ENCODE assay signal across 11 cellular contexts in genomic region chr12:1544991-1545700, GRCh38. TPM values are rescaled to one million over a fixed set of nuclear protein-coding genes. Genes with fewer than 3 reads are reported as not detected.
DNase-seq lines count a peak whose midpoint lies in the region; ATAC-seq, FAIRE-seq and TF ChIP-seq lines count a peak whose summit lies in the region.
"Had no signal": no experiment of that assay in that cellular context is flagged by ENCODE, and none has a peak within 500 bp of the region (broad histone marks: within the 10 kb centered on the region; RNA-seq: fewer than 3 reads in every experiment).

No MANE protein-coding gene starts in this region.

- FAIRE-seq in HTR-8/SVneo (lab: Jason Lieb, UNC), result peak; percentile 73

- H3K27me3 Mint-ChIP-seq in immature natural killer cell (ENCODE audit: low read depth in 3 of 3), result peaks cover 8 to 38% (median 15%) of the 10 kb centered on the region in 3 donors
- H3K27me3 Mint-ChIP-seq: brain had no signal

- H3K9me3 Mint-ChIP-seq in immature natural killer cell, result no peaks in the 10 kb centered on the region

- peak; percentile 54 for TF ChIP-seq CTCF in BE2C (IDR thresholded peaks at IDR 0.05; ENCODE audit: low read depth, low read length)

- H3K36me3 ChIP-seq in BE2C, result no peaks in the 10 kb centered on the region

- H3K9me3 ChIP-seq in BE2C, result no peaks in the 10 kb centered on the region

- H3K4me3 Mint-ChIP-seq in immature natural killer cell, result no peak overlapping the region
- H3K4me3 Mint-ChIP-seq: brain had no signal

- H3K27ac Mint-ChIP-seq in immature natural killer cell, result no peak overlapping the region
- H3K27ac Mint-ChIP-seq: brain had no signal

- no peak overlapping the region for H3K4me3 ChIP-seq in BE2C (ENCODE audit: low read depth, low read length)

- 0 out of 2 replicates have a peak, but pooled peaks cover 6% of the 10 kb centered on the region for H3K27me3 ChIP-seq in BE2C

- no peaks in the 10 kb centered on the region for H3K36me3 Mint-ChIP-seq in immature natural killer cell

- H3K4me1 ChIP-seq in BE2C, result no peaks in the 10 kb centered on the region

- H3K4me1 Mint-ChIP-seq in immature natural killer cell, result no peaks in the 10 kb centered on the region

- intact Hi-C loops in left cardiac atrium (cut with DNase I), result no loop called here

- DNase-seq in BE2C, result no peak
- no peak for DNase-seq in HTR-8/SVneo (ENCODE audit: insufficient read length, low spot score)
- DNase-seq in left cardiac atrium, result peak; percentile 40
- no peak for DNase-seq in immature natural killer cell
- DNase-seq: activated CD4-positive, CD25-positive, alpha-beta regulatory T cell; stimulated activated CD4-positive, alpha-beta T cell treated with anti-CD3 and anti-CD28 coated beads, Interleukin-15, amount 100 ng/mL, for 24 hours had no signal

- ATAC-seq in SK-N-SH treated with all-trans-retinoic acid at 6 μM for 48 hours, result peak; percentile 37; the same call in 1 of the 3 replicates
- ATAC-seq in left cardiac atrium, result peak in 1 of 2 donors; percentile 47
- ATAC-seq in HG03045 (IDR thresholded peaks at IDR 0.05; ENCODE audit: unreplicated experiment), result no peak
- ATAC-seq in GM19351 (IDR thresholded peaks at IDR 0.05; ENCODE audit: unreplicated experiment), result no peak
- no peak for ATAC-seq in GM18517 (IDR thresholded peaks at IDR 0.05; ENCODE audit: unreplicated experiment)

TF ChIP-seq in SK-N-SH treated with all-trans-retinoic acid at 6 μM for 48 hours, 23 proteins besides CTCF, POLR2A, EP300 and RAD21:
- TF ChIP-seq GLIS3 (CRISPR knock-in tag; IDR thresholded peaks at IDR 0.05) (no peak), TSHZ2 (CRISPR knock-in tag; IDR thresholded peaks at IDR 0.05) (no peak), CSRNP3 (CRISPR knock-in tag; IDR thresholded peaks at IDR 0.05) (no peak), PPARA (CRISPR knock-in tag; IDR thresholded peaks at IDR 0.05; ENCODE audit: borderline replicate concordance) (no peak), SNAI2 (CRISPR knock-in tag; IDR thresholded peaks at IDR 0.05) (no peak), ZNF70 (CRISPR knock-in tag; IDR thresholded peaks at IDR 0.05) (no peak), ZNF565 (CRISPR knock-in tag; conservative IDR thresholded peaks at IDR 0.05; ENCODE audit: low read depth) (no peak), ZFP30 (CRISPR knock-in tag; IDR thresholded peaks at IDR 0.05) (no peak)

RNA-seq across cellular contexts. Expression of gene FBXL14, which starts 49.2 kb away (rescaled TPM):
- polyA plus RNA-seq in BE2C (2012; ENCODE audit: insufficient read depth, insufficient read length, low read depth), result 51.2 TPM
- 1 to 10 TPM; 7.0 to 7.6 TPM for total RNA-seq in left cardiac atrium
- polyA plus RNA-seq in immature natural killer cell, result 10 to 100 TPM in 2 of 3 donors, 1 to 10 TPM in 1; 9.4 to 15.1 (median 11.1) TPM
